In genomic region chr10:86191686-86192085, GRCh38 we compare ENCODE assay signal across 18 cellular contexts.
A peak's percentile ranks its signal among the peaks of the same experiment; 100 is the strongest.
DNase-seq lines count a peak whose midpoint lies in the region; ATAC-seq and TF ChIP-seq lines count a peak whose summit lies in the region.
"Had no signal": no experiment of that assay in that cellular context is flagged by ENCODE, and none has a peak within 500 bp of the region (broad histone marks: within the 10 kb centered on the region; RNA-seq: fewer than 3 reads in every experiment).

No MANE protein-coding gene starts in this region.

- H3K4me3 ChIP-seq in upper lobe of right lung (no peak overlapping the region), adrenal gland (no peak overlapping the region)
- H3K4me3 ChIP-seq: BLaER1, GM23248 had no signal

- intact Hi-C loops in sciatic nerve (cut with DNase I), result no loop called here
- intact Hi-C loops in upper lobe of right lung (cut with DNase I), result no loop called here
- intact Hi-C loops in adrenal gland (cut with DNase I), result no loop called here

- TF ChIP-seq POLR2A in adrenal gland (IDR thresholded peaks at IDR 0.05), result no peak

- ATAC-seq in sciatic nerve, result no peak
- no peak for ATAC-seq in upper lobe of right lung
- ATAC-seq: CD8-positive, alpha-beta T cell had no signal

- TF ChIP-seq CTCF in upper lobe of right lung (IDR thresholded peaks at IDR 0.05), result no peak
- no peak for TF ChIP-seq CTCF in adrenal gland (IDR thresholded peaks at IDR 0.05)

- H3K9me3 ChIP-seq in upper lobe of right lung (no peaks in the 10 kb centered on the region), adrenal gland (replicated peaks in 1 of 3) (no peaks in the 10 kb centered on the region)
- H3K9me3 ChIP-seq: Caco-2 had no signal

- H3K36me3 ChIP-seq in upper lobe of right lung (no peaks in the 10 kb centered on the region), adrenal gland (replicated peaks in 1 of 2) (no peaks in the 10 kb centered on the region)
- H3K36me3 ChIP-seq: BLaER1 had no signal

- DNase-seq in activated effector memory CD4-positive, alpha-beta T cell treated with anti-CD3 and anti-CD28 coated beads, Interleukin-2, amount 50 U/mL, for 16 hours, result peak; percentile 34
- DNase-seq in activated effector memory CD4-positive, alpha-beta T cell treated with Interleukin-2 at 50 U/mL for 16 hours, result no peak
- DNase-seq in mesenteric fat pad (ENCODE audit: low spot score), result peak; percentile 74
- peak; percentile 17 for DNase-seq in sciatic nerve (ENCODE audit: low spot score)
- DNase-seq in upper lobe of right lung, result peak; percentile 35
- DNase-seq in stimulated activated CD4-positive, alpha-beta T cell treated with anti-CD3 and anti-CD28 coated beads, Interleukin-4, amount 100 ng/mL, for 1 hour, result no peak
- DNase-seq in adrenal gland, result no peak
- DNase-seq: Caco-2; CD4-positive, CD25-positive, alpha-beta regulatory T cell; CD8-positive, alpha-beta T cell; DMS153; DND-41; GM23248; H7; HCEC 1CT had no signal

- H3K4me1 ChIP-seq in upper lobe of right lung, result no peaks in the 10 kb centered on the region
- no peaks in the 10 kb centered on the region for H3K4me1 ChIP-seq in adrenal gland (replicated peaks in 1 of 2)
- H3K4me1 ChIP-seq: Caco-2 had no signal

- no peaks in the 10 kb centered on the region for H3K27me3 ChIP-seq in upper lobe of right lung
- H3K27me3 ChIP-seq in adrenal gland, result no peaks in the 10 kb centered on the region
- H3K27me3 ChIP-seq: BLaER1 had no signal

- 80 to 95% (median 82%) methylated on average over 4 of the region's 4 CpGs for WGBS in adrenal gland, 4 donors

- H3K27ac ChIP-seq in upper lobe of right lung (no peak overlapping the region), adrenal gland (no peak overlapping the region)
- H3K27ac ChIP-seq: 22Rv1, BLaER1, C4-2B, GM23248 had no signal

Comparison
In these comparisons a context has a peak if more than half of its experiments do, and no peak if none do; other contexts are left out.
1. DNase-seq: peak in activated effector memory CD4-positive, alpha-beta T cell treated with anti-CD3 and anti-CD28 coated beads, Interleukin-2, amount 50 U/mL, for 16 hours (single experiment), mesenteric fat pad (single experiment), sciatic nerve (single experiment) and upper lobe of right lung (single experiment); none in activated effector memory CD4-positive, alpha-beta T cell treated with Interleukin-2 at 50 U/mL for 16 hours (single experiment), stimulated activated CD4-positive, alpha-beta T cell treated with anti-CD3 and anti-CD28 coated beads, Interleukin-4, amount 100 ng/mL, for 1 hour (single experiment) and adrenal gland (0 of 7).